Comparison of ENCODE assay signal across 1 cellular context in genomic region chr20:24955045-24955444, GRCh38.
TF ChIP-seq lines count a peak whose summit lies in the region.

No MANE protein-coding gene starts in this region.

TF ChIP-seq in GM12878, 131 proteins besides CTCF, POLR2A, EP300 and RAD21 (continued from another document):
- no peak for TF ChIP-seq ZBTB40 (IDR thresholded peaks at IDR 0.05; ENCODE audit: borderline replicate concordance)
- no peak for TF ChIP-seq EZH2 (IDR thresholded peaks at IDR 0.05; ENCODE audit: borderline replicate concordance, control insufficient read depth, low read depth, low read length)
- TF ChIP-seq, protein P1, sequence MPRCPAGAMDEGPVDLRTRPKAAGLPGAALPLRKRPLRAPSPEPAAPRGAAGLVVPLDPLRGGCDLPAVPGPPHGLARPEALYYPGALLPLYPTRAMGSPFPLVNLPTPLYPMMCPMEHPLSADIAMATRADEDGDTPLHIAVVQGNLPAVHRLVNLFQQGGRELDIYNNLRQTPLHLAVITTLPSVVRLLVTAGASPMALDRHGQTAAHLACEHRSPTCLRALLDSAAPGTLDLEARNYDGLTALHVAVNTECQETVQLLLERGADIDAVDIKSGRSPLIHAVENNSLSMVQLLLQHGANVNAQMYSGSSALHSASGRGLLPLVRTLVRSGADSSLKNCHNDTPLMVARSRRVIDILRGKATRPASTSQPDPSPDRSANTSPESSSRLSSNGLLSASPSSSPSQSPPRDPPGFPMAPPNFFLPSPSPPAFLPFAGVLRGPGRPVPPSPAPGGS (IDR thresholded peaks at IDR 0.05; ENCODE audit: borderline replicate concordance, insufficient read depth, low read depth, low read length, poor library complexity, severe bottlenecking): no peak
- no peak for TF ChIP-seq BACH1 (IDR thresholded peaks at IDR 0.05; ENCODE audit: borderline replicate concordance)
- peak; percentile 42 to 49; a peak in 2 of 4 replicates for TF ChIP-seq BHLHE40 (IDR thresholded peaks at IDR 0.05; ENCODE audit: borderline replicate concordance in 1 of 2, low read depth in 2 of 2, low read length in 1 of 2)
- no peak for TF ChIP-seq IRF4 (IDR thresholded peaks at IDR 0.05; ENCODE audit: low read depth, low read length)
- TF ChIP-seq EED (IDR thresholded peaks at IDR 0.05; ENCODE audit: low read depth): 0 out of 2 replicates have a peak, but pooled peaks have one; percentile 34
- TF ChIP-seq ZNF384 (IDR thresholded peaks at IDR 0.05; ENCODE audit: borderline replicate concordance, low read depth, low read length): no peak
- no peak for TF ChIP-seq ZNF592 (IDR thresholded peaks at IDR 0.05)
- TF ChIP-seq, protein P2, sequence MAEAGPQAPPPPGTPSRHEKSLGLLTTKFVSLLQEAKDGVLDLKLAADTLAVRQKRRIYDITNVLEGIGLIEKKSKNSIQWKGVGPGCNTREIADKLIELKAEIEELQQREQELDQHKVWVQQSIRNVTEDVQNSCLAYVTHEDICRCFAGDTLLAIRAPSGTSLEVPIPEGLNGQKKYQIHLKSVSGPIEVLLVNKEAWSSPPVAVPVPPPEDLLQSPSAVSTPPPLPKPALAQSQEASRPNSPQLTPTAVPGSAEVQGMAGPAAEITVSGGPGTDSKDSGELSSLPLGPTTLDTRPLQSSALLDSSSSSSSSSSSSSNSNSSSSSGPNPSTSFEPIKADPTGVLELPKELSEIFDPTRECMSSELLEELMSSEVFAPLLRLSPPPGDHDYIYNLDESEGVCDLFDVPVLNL (IDR thresholded peaks at IDR 0.05; ENCODE audit: low read depth, low read length): no peak
- TF ChIP-seq MEF2B (IDR thresholded peaks at IDR 0.05; ENCODE audit: partially characterized antibody, poor library complexity, severe bottlenecking): peak; percentile 88
- TF ChIP-seq POU2F2 (IDR thresholded peaks at IDR 0.05; ENCODE audit: borderline replicate concordance, low read depth, low read length): no peak
